ENCODE assay signal across 1 cellular context in the genomic region with DNA sequence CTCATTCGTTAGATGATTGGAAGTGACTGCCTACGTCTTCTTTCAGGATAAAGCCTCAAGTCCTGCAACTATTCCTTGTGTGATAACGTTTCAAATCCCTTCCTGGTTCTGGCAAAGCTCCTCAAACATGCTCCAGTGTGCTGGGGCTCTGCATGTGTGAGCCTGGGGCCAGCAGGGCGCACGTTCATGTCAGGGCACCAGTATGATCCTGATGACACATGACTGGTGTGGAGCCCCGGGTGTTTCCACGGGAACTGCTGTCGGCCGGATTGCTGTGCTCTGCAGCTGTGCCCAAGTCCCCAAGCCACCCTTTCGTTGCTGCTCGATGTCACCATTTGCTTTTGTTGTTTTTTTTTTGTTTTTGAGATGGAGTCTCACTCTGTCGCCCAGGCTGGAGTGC.
TF ChIP-seq lines count a peak whose summit lies in the region.

No MANE protein-coding gene starts in this region.

TF ChIP-seq in SK-N-SH, 30 proteins besides CTCF, POLR2A, EP300 and RAD21 (continued from another document):
- TF ChIP-seq, protein P1, sequence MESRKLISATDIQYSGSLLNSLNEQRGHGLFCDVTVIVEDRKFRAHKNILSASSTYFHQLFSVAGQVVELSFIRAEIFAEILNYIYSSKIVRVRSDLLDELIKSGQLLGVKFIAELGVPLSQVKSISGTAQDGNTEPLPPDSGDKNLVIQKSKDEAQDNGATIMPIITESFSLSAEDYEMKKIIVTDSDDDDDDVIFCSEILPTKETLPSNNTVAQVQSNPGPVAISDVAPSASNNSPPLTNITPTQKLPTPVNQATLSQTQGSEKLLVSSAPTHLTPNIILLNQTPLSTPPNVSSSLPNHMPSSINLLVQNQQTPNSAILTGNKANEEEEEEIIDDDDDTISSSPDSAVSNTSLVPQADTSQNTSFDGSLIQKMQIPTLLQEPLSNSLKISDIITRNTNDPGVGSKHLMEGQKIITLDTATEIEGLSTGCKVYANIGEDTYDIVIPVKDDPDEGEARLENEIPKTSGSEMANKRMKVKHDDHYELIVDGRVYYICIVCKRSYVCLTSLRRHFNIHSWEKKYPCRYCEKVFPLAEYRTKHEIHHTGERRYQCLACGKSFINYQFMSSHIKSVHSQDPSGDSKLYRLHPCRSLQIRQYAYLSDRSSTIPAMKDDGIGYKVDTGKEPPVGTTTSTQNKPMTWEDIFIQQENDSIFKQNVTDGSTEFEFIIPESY (IDR thresholded peaks at IDR 0.05; ENCODE audit: borderline replicate concordance, low read depth) = no peak
- no peak for TF ChIP-seq RFX5 (IDR thresholded peaks at IDR 0.05; ENCODE audit: low read length)
